1 cellular context compared by ENCODE assay signal in the genomic region with DNA sequence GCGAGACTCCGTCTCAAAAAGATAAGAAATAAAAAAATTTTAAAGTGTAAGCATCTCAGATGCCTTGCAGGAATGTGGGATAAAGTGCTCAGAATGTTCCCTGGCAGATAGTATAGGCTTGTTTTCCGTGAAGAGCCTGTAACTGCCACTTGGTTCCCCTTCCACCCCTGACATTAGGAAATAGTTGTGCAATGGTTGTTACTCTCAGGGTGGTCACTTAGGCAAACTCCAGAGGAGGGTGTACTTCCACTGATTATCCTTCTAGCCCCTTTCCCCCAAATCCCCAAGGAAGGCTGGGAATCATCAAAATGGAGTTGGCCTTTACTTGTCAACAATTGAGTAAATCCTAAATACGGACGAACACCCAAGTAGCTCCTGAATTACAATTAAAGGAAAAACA.
TF ChIP-seq lines count a peak whose summit lies in the region.

No MANE protein-coding gene starts in this region.

TF ChIP-seq in HepG2, 621 proteins besides CTCF, POLR2A, EP300 and RAD21:
- TF ChIP-seq CBFB (CRISPR knock-in tag; IDR thresholded peaks at IDR 0.05) (no peak), CEBPB (IDR thresholded peaks at IDR 0.05; ENCODE audit: borderline replicate concordance, low read depth, low read length) (peak; percentile 61)
TF ChIP-seq in HepG2: peak in this region for 1.
